ENCODE assay signal across 21 cellular contexts in genomic region chr15:56996093-56996492, GRCh38.
"Had no signal": no experiment of that assay in that cellular context is flagged by ENCODE, and none has a peak within 500 bp of the region (broad histone marks: within the 10 kb centered on the region; RNA-seq: fewer than 3 reads in every experiment).

No MANE protein-coding gene starts in this region.

- H3K27me3 Mint-ChIP-seq: activated naive CD8-positive, alpha-beta T cell; central memory CD8-positive, alpha-beta T cell; naive thymus-derived CD4-positive, alpha-beta T cell; type B pancreatic cell had no signal

- H3K27me3 ChIP-seq: body of pancreas, heart right ventricle, neutrophil, suprapubic skin had no signal

- H3K9me3 Mint-ChIP-seq: central memory CD8-positive, alpha-beta T cell; immature natural killer cell; type B pancreatic cell had no signal

- ATAC-seq: body of pancreas; esophagus mucosa; heart right ventricle; mucosa of descending colon; naive thymus-derived CD4-positive, alpha-beta T cell had no signal

- H3K4me1 ChIP-seq: body of pancreas, suprapubic skin had no signal

- H3K27ac Mint-ChIP-seq: activated naive CD8-positive, alpha-beta T cell; naive thymus-derived CD4-positive, alpha-beta T cell; type B pancreatic cell had no signal

- H3K4me3 Mint-ChIP-seq: activated naive CD8-positive, alpha-beta T cell; central memory CD8-positive, alpha-beta T cell; immature natural killer cell; naive thymus-derived CD4-positive, alpha-beta T cell; type B pancreatic cell had no signal

- H3K4me3 ChIP-seq: body of pancreas, heart right ventricle, mucosa of descending colon, suprapubic skin had no signal

- H3K36me3 ChIP-seq: neutrophil, suprapubic skin had no signal

- H3K9me3 ChIP-seq: body of pancreas, mucosa of descending colon, neutrophil, suprapubic skin had no signal

- H3K27ac ChIP-seq: body of pancreas, heart right ventricle, neutrophil, suprapubic skin, WERI-Rb-1 had no signal

- DNase-seq: activated CD4-positive, alpha-beta T cell treated with anti-CD3 and anti-CD28 coated beads, Interleukin-2, amount 50 U/mL, for 4 hours; amniotic stem cell; body of pancreas; cortex of kidney; effector CD4-positive, alpha-beta T cell; heart right ventricle; immature natural killer cell; mesenchymal stem cell; mucosa of descending colon; naive thymus-derived CD4-positive, alpha-beta T cell; retina; stimulated activated CD4-positive, alpha-beta T cell treated with anti-CD3 and anti-CD28 coated beads, Interleukin-12 subunit alpha, Interleukin-12 subunit beta, amount 100 ng/mL, for 4 hours; stimulated activated CD4-positive, alpha-beta T cell treated with anti-CD3 and anti-CD28 coated beads, Interleukin-1b, Interleukin-23, amount 100 ng/mL, for 48 hours; stimulated activated naive CD4-positive, alpha-beta T cell treated with Interleukin-2 at 50 U/mL for 16 hours; WERI-Rb-1 had no signal
